Comparison of ENCODE assay signal across 1 cellular context in the genomic region with DNA sequence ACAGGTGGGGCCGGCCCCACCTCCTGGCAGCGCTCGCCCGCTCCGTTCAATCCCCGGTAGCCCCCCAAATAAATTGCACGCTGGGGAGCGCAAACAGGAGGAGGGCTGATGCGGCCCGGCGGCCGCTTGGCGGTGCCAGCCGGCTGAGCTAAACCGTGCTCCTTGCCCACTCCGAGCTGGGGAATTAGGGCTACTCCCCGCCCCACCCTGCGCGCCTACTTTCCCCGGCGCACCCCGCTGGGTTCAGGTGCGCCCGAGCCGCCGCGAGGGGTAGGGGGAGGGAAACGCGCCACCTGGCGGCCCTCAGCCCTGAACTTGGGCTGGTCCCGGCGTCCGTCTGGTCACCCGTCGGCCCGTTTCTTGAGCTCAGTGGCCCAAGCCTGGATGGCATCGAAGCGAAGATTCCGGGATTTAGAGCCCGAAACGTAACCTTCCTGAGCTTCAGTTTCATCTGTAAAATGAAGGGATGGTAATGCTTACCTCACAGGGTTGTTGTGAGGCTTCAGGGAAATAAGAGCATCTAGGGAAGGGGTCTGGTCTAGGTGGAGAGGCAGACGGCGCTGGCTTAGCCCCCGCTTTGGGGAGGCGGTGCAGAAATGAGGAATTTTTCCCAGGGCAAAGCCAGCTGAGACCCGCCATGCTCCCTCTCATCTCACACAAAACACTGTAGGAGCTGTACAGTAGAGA.
TF ChIP-seq lines count a peak whose summit lies in the region.

No MANE protein-coding gene starts in this region.

TF ChIP-seq in HepG2, 621 proteins besides CTCF, POLR2A, EP300 and RAD21 (continued from another document and continues in another):
- TF ChIP-seq, protein P1, sequence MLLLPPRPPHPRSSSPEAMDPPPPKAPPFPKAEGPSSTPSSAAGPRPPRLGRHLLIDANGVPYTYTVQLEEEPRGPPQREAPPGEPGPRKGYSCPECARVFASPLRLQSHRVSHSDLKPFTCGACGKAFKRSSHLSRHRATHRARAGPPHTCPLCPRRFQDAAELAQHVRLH (CRISPR knock-in tag; IDR thresholded peaks at IDR 0.05; ENCODE audit: borderline replicate concordance, low read depth): peak; percentile 54; the same call in 1 of the 2 replicates
- TF ChIP-seq ZNF878 (CRISPR knock-in tag; IDR thresholded peaks at IDR 0.05): no peak
- TF ChIP-seq HDAC1 (CRISPR knock-in tag; IDR thresholded peaks at IDR 0.05): peak; percentile 63
- no peak for TF ChIP-seq KDM6A (CRISPR knock-in tag; IDR thresholded peaks at IDR 0.05; ENCODE audit: low read depth)
- no peak for TF ChIP-seq SYNCRIP (IDR thresholded peaks at IDR 0.05; ENCODE audit: insufficient read depth, low read depth, low read length)
- no peak for TF ChIP-seq ZNF17 (CRISPR knock-in tag; IDR thresholded peaks at IDR 0.05)
- no peak for TF ChIP-seq CBX2 (IDR thresholded peaks at IDR 0.05; ENCODE audit: low read depth, low read length)
- no peak for TF ChIP-seq CBX2 (CRISPR knock-in tag; IDR thresholded peaks at IDR 0.05; ENCODE audit: low read depth)
- TF ChIP-seq ZNF317 (CRISPR knock-in tag; IDR thresholded peaks at IDR 0.05): peak; percentile 50; the same call in 1 of the 2 replicates
- TF ChIP-seq, protein P2, sequence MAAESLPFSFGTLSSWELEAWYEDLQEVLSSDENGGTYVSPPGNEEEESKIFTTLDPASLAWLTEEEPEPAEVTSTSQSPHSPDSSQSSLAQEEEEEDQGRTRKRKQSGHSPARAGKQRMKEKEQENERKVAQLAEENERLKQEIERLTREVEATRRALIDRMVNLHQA (CRISPR knock-in tag; IDR thresholded peaks at IDR 0.05): no peak
- TF ChIP-seq GTF3A (CRISPR knock-in tag; conservative IDR thresholded peaks at IDR 0.05): no peak
- no peak for TF ChIP-seq ZNF589 (CRISPR knock-in tag; conservative IDR thresholded peaks at IDR 0.05)
- no peak for TF ChIP-seq ZNF747 (CRISPR knock-in tag; IDR thresholded peaks at IDR 0.05; ENCODE audit: borderline replicate concordance)
- TF ChIP-seq NFRKB (IDR thresholded peaks at IDR 0.05): no peak
- peak; percentile 62; the same call in 1 of the 2 replicates for TF ChIP-seq ZNF768 (CRISPR knock-in tag; IDR thresholded peaks at IDR 0.05)
- TF ChIP-seq DPF2 (CRISPR knock-in tag; IDR thresholded peaks at IDR 0.05; ENCODE audit: borderline replicate concordance, low read depth): no peak
- no peak for TF ChIP-seq ZNF251 (CRISPR knock-in tag; IDR thresholded peaks at IDR 0.05)
- no peak; the same call in 1 of the 2 replicates for TF ChIP-seq GZF1 (CRISPR knock-in tag; IDR thresholded peaks at IDR 0.05)
- no peak for TF ChIP-seq LCORL (IDR thresholded peaks at IDR 0.05)
- TF ChIP-seq LCORL (CRISPR knock-in tag; IDR thresholded peaks at IDR 0.05): peak; percentile 79
- no peak for TF ChIP-seq TBP (CRISPR knock-in tag; IDR thresholded peaks at IDR 0.05)
- no peak for TF ChIP-seq ZNF724P (CRISPR knock-in tag; IDR thresholded peaks at IDR 0.05; ENCODE audit: borderline replicate concordance)
- no peak for TF ChIP-seq SIX1 (CRISPR knock-in tag; IDR thresholded peaks at IDR 0.05; ENCODE audit: borderline replicate concordance)
- TF ChIP-seq ZNF460 (CRISPR knock-in tag; IDR thresholded peaks at IDR 0.05; ENCODE audit: borderline replicate concordance): no peak
- TF ChIP-seq, protein P3, sequence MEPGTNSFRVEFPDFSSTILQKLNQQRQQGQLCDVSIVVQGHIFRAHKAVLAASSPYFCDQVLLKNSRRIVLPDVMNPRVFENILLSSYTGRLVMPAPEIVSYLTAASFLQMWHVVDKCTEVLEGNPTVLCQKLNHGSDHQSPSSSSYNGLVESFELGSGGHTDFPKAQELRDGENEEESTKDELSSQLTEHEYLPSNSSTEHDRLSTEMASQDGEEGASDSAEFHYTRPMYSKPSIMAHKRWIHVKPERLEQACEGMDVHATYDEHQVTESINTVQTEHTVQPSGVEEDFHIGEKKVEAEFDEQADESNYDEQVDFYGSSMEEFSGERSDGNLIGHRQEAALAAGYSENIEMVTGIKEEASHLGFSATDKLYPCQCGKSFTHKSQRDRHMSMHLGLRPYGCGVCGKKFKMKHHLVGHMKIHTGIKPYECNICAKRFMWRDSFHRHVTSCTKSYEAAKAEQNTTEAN (CRISPR knock-in tag; conservative IDR thresholded peaks at IDR 0.05): no peak
- no peak for TF ChIP-seq NCOR1 (IDR thresholded peaks at IDR 0.05; ENCODE audit: borderline replicate concordance, low read length)
- TF ChIP-seq ZNF431 (CRISPR knock-in tag; IDR thresholded peaks at IDR 0.05; ENCODE audit: borderline replicate concordance, low read depth): no peak
- TF ChIP-seq TRIM24 (CRISPR knock-in tag; IDR thresholded peaks at IDR 0.05): no peak
- TF ChIP-seq, protein P4, sequence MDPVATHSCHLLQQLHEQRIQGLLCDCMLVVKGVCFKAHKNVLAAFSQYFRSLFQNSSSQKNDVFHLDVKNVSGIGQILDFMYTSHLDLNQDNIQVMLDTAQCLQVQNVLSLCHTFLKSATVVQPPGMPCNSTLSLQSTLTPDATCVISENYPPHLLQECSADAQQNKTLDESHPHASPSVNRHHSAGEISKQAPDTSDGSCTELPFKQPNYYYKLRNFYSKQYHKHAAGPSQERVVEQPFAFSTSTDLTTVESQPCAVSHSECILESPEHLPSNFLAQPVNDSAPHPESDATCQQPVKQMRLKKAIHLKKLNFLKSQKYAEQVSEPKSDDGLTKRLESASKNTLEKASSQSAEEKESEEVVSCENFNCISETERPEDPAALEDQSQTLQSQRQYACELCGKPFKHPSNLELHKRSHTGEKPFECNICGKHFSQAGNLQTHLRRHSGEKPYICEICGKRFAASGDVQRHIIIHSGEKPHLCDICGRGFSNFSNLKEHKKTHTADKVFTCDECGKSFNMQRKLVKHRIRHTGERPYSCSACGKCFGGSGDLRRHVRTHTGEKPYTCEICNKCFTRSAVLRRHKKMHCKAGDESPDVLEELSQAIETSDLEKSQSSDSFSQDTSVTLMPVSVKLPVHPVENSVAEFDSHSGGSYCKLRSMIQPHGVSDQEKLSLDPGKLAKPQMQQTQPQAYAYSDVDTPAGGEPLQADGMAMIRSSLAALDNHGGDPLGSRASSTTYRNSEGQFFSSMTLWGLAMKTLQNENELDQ (CRISPR knock-in tag; IDR thresholded peaks at IDR 0.05; ENCODE audit: borderline replicate concordance): no peak
- TF ChIP-seq SNAPC2 (CRISPR knock-in tag; IDR thresholded peaks at IDR 0.05): no peak
- no peak for TF ChIP-seq PHF20 (CRISPR knock-in tag; IDR thresholded peaks at IDR 0.05)
- TF ChIP-seq ZNF619 (CRISPR knock-in tag; IDR thresholded peaks at IDR 0.05): peak; percentile 79; the same call in 1 of the 2 replicates
- TF ChIP-seq, protein P5, sequence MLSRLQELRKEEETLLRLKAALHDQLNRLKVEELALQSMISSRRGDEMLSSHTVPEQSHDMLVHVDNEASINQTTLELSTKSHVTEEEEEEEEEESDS (CRISPR knock-in tag; IDR thresholded peaks at IDR 0.05; ENCODE audit: borderline replicate concordance): no peak
- TF ChIP-seq ZSCAN9 (CRISPR knock-in tag; IDR thresholded peaks at IDR 0.05; ENCODE audit: borderline replicate concordance): 0 out of 2 replicates have a peak, but pooled peaks have one; percentile 40
- no peak for TF ChIP-seq NFIB (CRISPR knock-in tag; IDR thresholded peaks at IDR 0.05; ENCODE audit: borderline replicate concordance)
- TF ChIP-seq, protein P6, sequence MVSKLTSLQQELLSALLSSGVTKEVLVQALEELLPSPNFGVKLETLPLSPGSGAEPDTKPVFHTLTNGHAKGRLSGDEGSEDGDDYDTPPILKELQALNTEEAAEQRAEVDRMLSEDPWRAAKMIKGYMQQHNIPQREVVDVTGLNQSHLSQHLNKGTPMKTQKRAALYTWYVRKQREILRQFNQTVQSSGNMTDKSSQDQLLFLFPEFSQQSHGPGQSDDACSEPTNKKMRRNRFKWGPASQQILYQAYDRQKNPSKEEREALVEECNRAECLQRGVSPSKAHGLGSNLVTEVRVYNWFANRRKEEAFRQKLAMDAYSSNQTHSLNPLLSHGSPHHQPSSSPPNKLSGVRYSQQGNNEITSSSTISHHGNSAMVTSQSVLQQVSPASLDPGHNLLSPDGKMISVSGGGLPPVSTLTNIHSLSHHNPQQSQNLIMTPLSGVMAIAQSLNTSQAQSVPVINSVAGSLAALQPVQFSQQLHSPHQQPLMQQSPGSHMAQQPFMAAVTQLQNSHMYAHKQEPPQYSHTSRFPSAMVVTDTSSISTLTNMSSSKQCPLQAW (CRISPR knock-in tag; IDR thresholded peaks at IDR 0.05): no peak; the same call in 1 of the 2 replicates
- peak; percentile 22; the same call in 1 of the 2 replicates for TF ChIP-seq KDM1A (CRISPR knock-in tag; IDR thresholded peaks at IDR 0.05)
- no peak for TF ChIP-seq TGIF2 (CRISPR knock-in tag; IDR thresholded peaks at IDR 0.05)
- TF ChIP-seq MBNL3 (CRISPR knock-in tag; conservative IDR thresholded peaks at IDR 0.05): no peak
- no peak for TF ChIP-seq MTF1 (CRISPR knock-in tag; IDR thresholded peaks at IDR 0.05)
- TF ChIP-seq ZSCAN25 (CRISPR knock-in tag; IDR thresholded peaks at IDR 0.05): no peak
- no peak for TF ChIP-seq HMGA1 (CRISPR knock-in tag; conservative IDR thresholded peaks at IDR 0.05)
- peak; percentile 68; the same call in 1 of the 2 replicates for TF ChIP-seq ZSCAN20 (CRISPR knock-in tag; IDR thresholded peaks at IDR 0.05; ENCODE audit: borderline replicate concordance)
- TF ChIP-seq MED8 (CRISPR knock-in tag; IDR thresholded peaks at IDR 0.05; ENCODE audit: insufficient replicate concordance): no peak
- peak; percentile 57 for TF ChIP-seq MED1 (CRISPR knock-in tag; IDR thresholded peaks at IDR 0.05)
- TF ChIP-seq RBAK (CRISPR knock-in tag; IDR thresholded peaks at IDR 0.05): no peak
- no peak for TF ChIP-seq SMARCC2 (IDR thresholded peaks at IDR 0.05)
- peak; percentile 49; the same call in 1 of the 2 replicates for TF ChIP-seq POGZ (CRISPR knock-in tag; IDR thresholded peaks at IDR 0.05)
- TF ChIP-seq, protein P7, sequence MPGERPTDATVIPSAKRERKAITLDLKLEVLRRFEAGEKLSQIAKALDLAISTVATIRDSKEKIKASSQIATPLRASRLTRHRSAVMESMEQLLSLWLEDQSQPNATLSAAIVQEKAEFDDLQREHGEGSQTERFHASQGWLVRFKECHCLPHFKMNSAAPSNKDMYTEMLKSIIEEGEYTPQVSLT (CRISPR knock-in tag; IDR thresholded peaks at IDR 0.05; ENCODE audit: borderline replicate concordance, low read depth): no peak
- no peak for TF ChIP-seq SKI (IDR thresholded peaks at IDR 0.05; ENCODE audit: partially characterized antibody)
- no peak for TF ChIP-seq ZSCAN30 (CRISPR knock-in tag; IDR thresholded peaks at IDR 0.05)
- TF ChIP-seq, protein P8, sequence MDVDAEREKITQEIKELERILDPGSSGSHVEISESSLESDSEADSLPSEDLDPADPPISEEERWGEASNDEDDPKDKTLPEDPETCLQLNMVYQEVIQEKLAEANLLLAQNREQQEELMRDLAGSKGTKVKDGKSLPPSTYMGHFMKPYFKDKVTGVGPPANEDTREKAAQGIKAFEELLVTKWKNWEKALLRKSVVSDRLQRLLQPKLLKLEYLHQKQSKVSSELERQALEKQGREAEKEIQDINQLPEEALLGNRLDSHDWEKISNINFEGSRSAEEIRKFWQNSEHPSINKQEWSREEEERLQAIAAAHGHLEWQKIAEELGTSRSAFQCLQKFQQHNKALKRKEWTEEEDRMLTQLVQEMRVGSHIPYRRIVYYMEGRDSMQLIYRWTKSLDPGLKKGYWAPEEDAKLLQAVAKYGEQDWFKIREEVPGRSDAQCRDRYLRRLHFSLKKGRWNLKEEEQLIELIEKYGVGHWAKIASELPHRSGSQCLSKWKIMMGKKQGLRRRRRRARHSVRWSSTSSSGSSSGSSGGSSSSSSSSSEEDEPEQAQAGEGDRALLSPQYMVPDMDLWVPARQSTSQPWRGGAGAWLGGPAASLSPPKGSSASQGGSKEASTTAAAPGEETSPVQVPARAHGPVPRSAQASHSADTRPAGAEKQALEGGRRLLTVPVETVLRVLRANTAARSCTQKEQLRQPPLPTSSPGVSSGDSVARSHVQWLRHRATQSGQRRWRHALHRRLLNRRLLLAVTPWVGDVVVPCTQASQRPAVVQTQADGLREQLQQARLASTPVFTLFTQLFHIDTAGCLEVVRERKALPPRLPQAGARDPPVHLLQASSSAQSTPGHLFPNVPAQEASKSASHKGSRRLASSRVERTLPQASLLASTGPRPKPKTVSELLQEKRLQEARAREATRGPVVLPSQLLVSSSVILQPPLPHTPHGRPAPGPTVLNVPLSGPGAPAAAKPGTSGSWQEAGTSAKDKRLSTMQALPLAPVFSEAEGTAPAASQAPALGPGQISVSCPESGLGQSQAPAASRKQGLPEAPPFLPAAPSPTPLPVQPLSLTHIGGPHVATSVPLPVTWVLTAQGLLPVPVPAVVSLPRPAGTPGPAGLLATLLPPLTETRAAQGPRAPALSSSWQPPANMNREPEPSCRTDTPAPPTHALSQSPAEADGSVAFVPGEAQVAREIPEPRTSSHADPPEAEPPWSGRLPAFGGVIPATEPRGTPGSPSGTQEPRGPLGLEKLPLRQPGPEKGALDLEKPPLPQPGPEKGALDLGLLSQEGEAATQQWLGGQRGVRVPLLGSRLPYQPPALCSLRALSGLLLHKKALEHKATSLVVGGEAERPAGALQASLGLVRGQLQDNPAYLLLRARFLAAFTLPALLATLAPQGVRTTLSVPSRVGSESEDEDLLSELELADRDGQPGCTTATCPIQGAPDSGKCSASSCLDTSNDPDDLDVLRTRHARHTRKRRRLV (CRISPR knock-in tag; IDR thresholded peaks at IDR 0.05): no peak
- TF ChIP-seq REXO4 (CRISPR knock-in tag; IDR thresholded peaks at IDR 0.05; ENCODE audit: borderline replicate concordance): no peak
- TF ChIP-seq, protein P9, sequence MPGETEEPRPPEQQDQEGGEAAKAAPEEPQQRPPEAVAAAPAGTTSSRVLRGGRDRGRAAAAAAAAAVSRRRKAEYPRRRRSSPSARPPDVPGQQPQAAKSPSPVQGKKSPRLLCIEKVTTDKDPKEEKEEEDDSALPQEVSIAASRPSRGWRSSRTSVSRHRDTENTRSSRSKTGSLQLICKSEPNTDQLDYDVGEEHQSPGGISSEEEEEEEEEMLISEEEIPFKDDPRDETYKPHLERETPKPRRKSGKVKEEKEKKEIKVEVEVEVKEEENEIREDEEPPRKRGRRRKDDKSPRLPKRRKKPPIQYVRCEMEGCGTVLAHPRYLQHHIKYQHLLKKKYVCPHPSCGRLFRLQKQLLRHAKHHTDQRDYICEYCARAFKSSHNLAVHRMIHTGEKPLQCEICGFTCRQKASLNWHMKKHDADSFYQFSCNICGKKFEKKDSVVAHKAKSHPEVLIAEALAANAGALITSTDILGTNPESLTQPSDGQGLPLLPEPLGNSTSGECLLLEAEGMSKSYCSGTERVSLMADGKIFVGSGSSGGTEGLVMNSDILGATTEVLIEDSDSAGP (CRISPR knock-in tag; IDR thresholded peaks at IDR 0.05; ENCODE audit: borderline replicate concordance): peak; percentile 75; the same call in 1 of the 2 replicates
- no peak for TF ChIP-seq ZNF83 (CRISPR knock-in tag; IDR thresholded peaks at IDR 0.05; ENCODE audit: borderline replicate concordance)
- peak; percentile 50; the same call in 1 of the 2 replicates for TF ChIP-seq RXRB (CRISPR knock-in tag; IDR thresholded peaks at IDR 0.05; ENCODE audit: borderline replicate concordance)
